3 cellular contexts compared by ENCODE assay signal in genomic region chr1:235599536-235599935, GRCh38.
TF ChIP-seq lines count a peak whose summit lies in the region.

No MANE protein-coding gene starts in this region.

TF ChIP-seq in IMR-90, 13 proteins besides CTCF, POLR2A, EP300 and RAD21:
- TF ChIP-seq CHD1 (IDR thresholded peaks at IDR 0.05; ENCODE audit: low read depth, low read length) (no peak), FOS (IDR thresholded peaks at IDR 0.05; ENCODE audit: low read depth, low read length) (no peak), SMC3 (IDR thresholded peaks at IDR 0.05; ENCODE audit: low read depth, low read length) (no peak)
TF ChIP-seq in IMR-90: peak in this region for 0.

TF ChIP-seq in K562, 482 proteins besides CTCF, POLR2A, EP300 and RAD21:
- TF ChIP-seq, protein P1, sequence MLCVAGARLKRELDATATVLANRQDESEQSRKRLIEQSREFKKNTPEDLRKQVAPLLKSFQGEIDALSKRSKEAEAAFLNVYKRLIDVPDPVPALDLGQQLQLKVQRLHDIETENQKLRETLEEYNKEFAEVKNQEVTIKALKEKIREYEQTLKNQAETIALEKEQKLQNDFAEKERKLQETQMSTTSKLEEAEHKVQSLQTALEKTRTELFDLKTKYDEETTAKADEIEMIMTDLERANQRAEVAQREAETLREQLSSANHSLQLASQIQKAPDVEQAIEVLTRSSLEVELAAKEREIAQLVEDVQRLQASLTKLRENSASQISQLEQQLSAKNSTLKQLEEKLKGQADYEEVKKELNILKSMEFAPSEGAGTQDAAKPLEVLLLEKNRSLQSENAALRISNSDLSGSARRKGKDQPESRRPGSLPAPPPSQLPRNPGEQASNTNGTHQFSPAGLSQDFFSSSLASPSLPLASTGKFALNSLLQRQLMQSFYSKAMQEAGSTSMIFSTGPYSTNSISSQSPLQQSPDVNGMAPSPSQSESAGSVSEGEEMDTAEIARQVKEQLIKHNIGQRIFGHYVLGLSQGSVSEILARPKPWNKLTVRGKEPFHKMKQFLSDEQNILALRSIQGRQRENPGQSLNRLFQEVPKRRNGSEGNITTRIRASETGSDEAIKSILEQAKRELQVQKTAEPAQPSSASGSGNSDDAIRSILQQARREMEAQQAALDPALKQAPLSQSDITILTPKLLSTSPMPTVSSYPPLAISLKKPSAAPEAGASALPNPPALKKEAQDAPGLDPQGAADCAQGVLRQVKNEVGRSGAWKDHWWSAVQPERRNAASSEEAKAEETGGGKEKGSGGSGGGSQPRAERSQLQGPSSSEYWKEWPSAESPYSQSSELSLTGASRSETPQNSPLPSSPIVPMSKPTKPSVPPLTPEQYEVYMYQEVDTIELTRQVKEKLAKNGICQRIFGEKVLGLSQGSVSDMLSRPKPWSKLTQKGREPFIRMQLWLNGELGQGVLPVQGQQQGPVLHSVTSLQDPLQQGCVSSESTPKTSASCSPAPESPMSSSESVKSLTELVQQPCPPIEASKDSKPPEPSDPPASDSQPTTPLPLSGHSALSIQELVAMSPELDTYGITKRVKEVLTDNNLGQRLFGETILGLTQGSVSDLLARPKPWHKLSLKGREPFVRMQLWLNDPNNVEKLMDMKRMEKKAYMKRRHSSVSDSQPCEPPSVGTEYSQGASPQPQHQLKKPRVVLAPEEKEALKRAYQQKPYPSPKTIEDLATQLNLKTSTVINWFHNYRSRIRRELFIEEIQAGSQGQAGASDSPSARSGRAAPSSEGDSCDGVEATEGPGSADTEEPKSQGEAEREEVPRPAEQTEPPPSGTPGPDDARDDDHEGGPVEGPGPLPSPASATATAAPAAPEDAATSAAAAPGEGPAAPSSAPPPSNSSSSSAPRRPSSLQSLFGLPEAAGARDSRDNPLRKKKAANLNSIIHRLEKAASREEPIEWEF (CRISPR knock-in tag; IDR thresholded peaks at IDR 0.05): no peak
- no peak for TF ChIP-seq TAF7 (tag; IDR thresholded peaks at IDR 0.05)
- TF ChIP-seq, protein P2, sequence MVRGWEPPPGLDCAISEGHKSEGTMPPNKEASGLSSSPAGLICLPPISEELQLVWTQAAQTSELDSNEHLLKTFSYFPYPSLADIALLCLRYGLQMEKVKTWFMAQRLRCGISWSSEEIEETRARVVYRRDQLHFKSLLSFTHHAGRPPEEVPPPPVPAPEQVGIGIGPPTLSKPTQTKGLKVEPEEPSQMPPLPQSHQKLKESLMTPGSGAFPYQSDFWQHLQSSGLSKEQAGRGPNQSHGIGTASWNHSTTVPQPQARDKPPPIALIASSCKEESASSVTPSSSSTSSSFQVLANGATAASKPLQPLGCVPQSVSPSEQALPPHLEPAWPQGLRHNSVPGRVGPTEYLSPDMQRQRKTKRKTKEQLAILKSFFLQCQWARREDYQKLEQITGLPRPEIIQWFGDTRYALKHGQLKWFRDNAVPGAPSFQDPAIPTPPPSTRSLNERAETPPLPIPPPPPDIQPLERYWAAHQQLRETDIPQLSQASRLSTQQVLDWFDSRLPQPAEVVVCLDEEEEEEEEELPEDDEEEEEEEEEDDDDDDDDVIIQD (CRISPR knock-in tag; IDR thresholded peaks at IDR 0.05): no peak

TF ChIP-seq in HepG2, 621 proteins besides CTCF, POLR2A, EP300 and RAD21:
- TF ChIP-seq, protein P3, sequence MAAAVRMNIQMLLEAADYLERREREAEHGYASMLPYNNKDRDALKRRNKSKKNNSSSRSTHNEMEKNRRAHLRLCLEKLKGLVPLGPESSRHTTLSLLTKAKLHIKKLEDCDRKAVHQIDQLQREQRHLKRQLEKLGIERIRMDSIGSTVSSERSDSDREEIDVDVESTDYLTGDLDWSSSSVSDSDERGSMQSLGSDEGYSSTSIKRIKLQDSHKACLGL (CRISPR knock-in tag; IDR thresholded peaks at IDR 0.05): no peak
- TF ChIP-seq ZFP36 (IDR thresholded peaks at IDR 0.05; ENCODE audit: borderline replicate concordance, low read depth, low read length, partially characterized antibody) (no peak), HNRNPLL (IDR thresholded peaks at IDR 0.05; ENCODE audit: low read depth, low read length, poor library complexity, severe bottlenecking) (no peak), ZNF75D (CRISPR knock-in tag; IDR thresholded peaks at IDR 0.05; ENCODE audit: borderline replicate concordance) (no peak), NFE2L2 (IDR thresholded peaks at IDR 0.05; ENCODE audit: low read length) (no peak), ZNF589 (CRISPR knock-in tag; conservative IDR thresholded peaks at IDR 0.05) (no peak), IKZF4 (CRISPR knock-in tag; IDR thresholded peaks at IDR 0.05; ENCODE audit: borderline replicate concordance, low read depth, not compliant biosample characterization) (no peak), ZBTB4 (CRISPR knock-in tag; IDR thresholded peaks at IDR 0.05; ENCODE audit: borderline replicate concordance) (no peak), HNF1A (IDR thresholded peaks at IDR 0.05; ENCODE audit: low read depth) (no peak), HNF1A (CRISPR knock-in tag; IDR thresholded peaks at IDR 0.05; ENCODE audit: borderline replicate concordance) (no peak), ZNF709 (CRISPR knock-in tag; IDR thresholded peaks at IDR 0.05) (no peak), JDP2 (CRISPR knock-in tag; IDR thresholded peaks at IDR 0.05; ENCODE audit: borderline replicate concordance) (no peak), YY1 (IDR thresholded peaks at IDR 0.05; ENCODE audit: insufficient read depth, insufficient replicate concordance, low read depth, low read length) (no peak), ZFP37 (CRISPR knock-in tag; IDR thresholded peaks at IDR 0.05; ENCODE audit: borderline replicate concordance) (no peak), ZFP1 (CRISPR knock-in tag; IDR thresholded peaks at IDR 0.05) (no peak), ZNF263 (CRISPR knock-in tag; IDR thresholded peaks at IDR 0.05) (no peak), NR3C1 (CRISPR knock-in tag; IDR thresholded peaks at IDR 0.05) (no peak), SAFB2 (CRISPR knock-in tag; IDR thresholded peaks at IDR 0.05; ENCODE audit: borderline replicate concordance, low read depth) (no peak), MAF1 (CRISPR knock-in tag; IDR thresholded peaks at IDR 0.05; ENCODE audit: borderline replicate concordance) (no peak)
- TF ChIP-seq, protein P4, sequence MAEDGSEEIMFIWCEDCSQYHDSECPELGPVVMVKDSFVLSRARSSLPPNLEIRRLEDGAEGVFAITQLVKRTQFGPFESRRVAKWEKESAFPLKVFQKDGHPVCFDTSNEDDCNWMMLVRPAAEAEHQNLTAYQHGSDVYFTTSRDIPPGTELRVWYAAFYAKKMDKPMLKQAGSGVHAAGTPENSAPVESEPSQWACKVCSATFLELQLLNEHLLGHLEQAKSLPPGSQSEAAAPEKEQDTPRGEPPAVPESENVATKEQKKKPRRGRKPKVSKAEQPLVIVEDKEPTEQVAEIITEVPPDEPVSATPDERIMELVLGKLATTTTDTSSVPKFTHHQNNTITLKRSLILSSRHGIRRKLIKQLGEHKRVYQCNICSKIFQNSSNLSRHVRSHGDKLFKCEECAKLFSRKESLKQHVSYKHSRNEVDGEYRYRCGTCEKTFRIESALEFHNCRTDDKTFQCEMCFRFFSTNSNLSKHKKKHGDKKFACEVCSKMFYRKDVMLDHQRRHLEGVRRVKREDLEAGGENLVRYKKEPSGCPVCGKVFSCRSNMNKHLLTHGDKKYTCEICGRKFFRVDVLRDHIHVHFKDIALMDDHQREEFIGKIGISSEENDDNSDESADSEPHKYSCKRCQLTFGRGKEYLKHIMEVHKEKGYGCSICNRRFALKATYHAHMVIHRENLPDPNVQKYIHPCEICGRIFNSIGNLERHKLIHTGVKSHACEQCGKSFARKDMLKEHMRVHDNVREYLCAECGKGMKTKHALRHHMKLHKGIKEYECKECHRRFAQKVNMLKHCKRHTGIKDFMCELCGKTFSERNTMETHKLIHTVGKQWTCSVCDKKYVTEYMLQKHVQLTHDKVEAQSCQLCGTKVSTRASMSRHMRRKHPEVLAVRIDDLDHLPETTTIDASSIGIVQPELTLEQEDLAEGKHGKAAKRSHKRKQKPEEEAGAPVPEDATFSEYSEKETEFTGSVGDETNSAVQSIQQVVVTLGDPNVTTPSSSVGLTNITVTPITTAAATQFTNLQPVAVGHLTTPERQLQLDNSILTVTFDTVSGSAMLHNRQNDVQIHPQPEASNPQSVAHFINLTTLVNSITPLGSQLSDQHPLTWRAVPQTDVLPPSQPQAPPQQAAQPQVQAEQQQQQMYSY (CRISPR knock-in tag; IDR thresholded peaks at IDR 0.05): no peak
- TF ChIP-seq, protein P5, sequence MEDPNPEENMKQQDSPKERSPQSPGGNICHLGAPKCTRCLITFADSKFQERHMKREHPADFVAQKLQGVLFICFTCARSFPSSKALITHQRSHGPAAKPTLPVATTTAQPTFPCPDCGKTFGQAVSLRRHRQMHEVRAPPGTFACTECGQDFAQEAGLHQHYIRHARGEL (CRISPR knock-in tag; IDR thresholded peaks at IDR 0.05): no peak
